Comparison of ENCODE assay signal across 10 cellular contexts in genomic region chr22:36433318-36434231, GRCh38. TPM values are rescaled to one million over a fixed set of nuclear protein-coding genes. Genes with fewer than 3 reads are reported as not detected.
DNase-seq lines count a peak whose midpoint lies in the region; ATAC-seq and TF ChIP-seq lines count a peak whose summit lies in the region.
"Had no signal": no experiment of that assay in that cellular context is flagged by ENCODE, and none has a peak within 500 bp of the region (broad histone marks: within the 10 kb centered on the region; RNA-seq: fewer than 3 reads in every experiment).

No MANE protein-coding gene starts in this region.

- TF ChIP-seq POLR2A in gastroesophageal sphincter (IDR thresholded peaks at IDR 0.05) = no peak

- H3K27ac Mint-ChIP-seq in CD4-positive, alpha-beta T cell = peak overlapping the region; percentile 36
- H3K27ac Mint-ChIP-seq in naive thymus-derived CD8-positive, alpha-beta T cell = peak overlapping the region in 7 of 10 donors; percentile 40 to 95 (median 91)

- DNase-seq in CD4-positive, alpha-beta T cell = no peak
- peak; percentile 96 for DNase-seq in NCI-H1092 (lab: John Stamatoyannopoulos, UW)
- DNase-seq in WERI-Rb-1 = peak; percentile 43
- no peak for DNase-seq in naive thymus-derived CD8-positive, alpha-beta T cell
- DNase-seq in stimulated activated CD4-positive, alpha-beta T cell treated with anti-CD3 and anti-CD28 coated beads, Interleukin-2, amount 100 ng/mL, for 48 hours = no peak
- DNase-seq in stimulated activated CD4-positive, alpha-beta T cell treated with anti-CD3 and anti-CD28 coated beads, Interleukin-15, amount 100 ng/mL, for 24 hours = no peak
- DNase-seq in putamen (ENCODE audit: low spot score) = no peak
- DNase-seq: amygdala, ovary had no signal

- no peaks in the 10 kb centered on the region for H3K27me3 ChIP-seq in CD4-positive, alpha-beta T cell (ENCODE audit: control insufficient read depth, insufficient read depth, low read length)
- H3K27me3 ChIP-seq in WERI-Rb-1 (ENCODE audit: insufficient read depth, low read depth, severe bottlenecking) = no peaks in the 10 kb centered on the region
- no peaks in the 10 kb centered on the region for H3K27me3 ChIP-seq in gastroesophageal sphincter
- H3K27me3 ChIP-seq: ovary had no signal

- ATAC-seq in CD4-positive, alpha-beta T cell (ENCODE audit: poor library complexity) = no peak
- no peak for ATAC-seq in naive thymus-derived CD8-positive, alpha-beta T cell
- ATAC-seq in gastroesophageal sphincter = no peak

- H3K27ac ChIP-seq in CD4-positive, alpha-beta T cell (ENCODE audit: low read depth, low read length) = no peak overlapping the region
- peak overlapping the region; percentile 45 for H3K27ac ChIP-seq in WERI-Rb-1
- no peak overlapping the region for H3K27ac ChIP-seq in gastroesophageal sphincter
- H3K27ac ChIP-seq: ovary had no signal

- 33 to 86% methylated on average over 2 to 9 of the region's 14 CpGs for WGBS in gastroesophageal sphincter (ENCODE audit: low coverage in 1 of 2), 2 donors

- H3K4me3 ChIP-seq in WERI-Rb-1 (ENCODE audit: low read depth, low read length) (no peak overlapping the region), gastroesophageal sphincter (no peak overlapping the region)
- H3K4me3 ChIP-seq: ovary had no signal

- intact Hi-C loops in CD4-positive, alpha-beta T cell (cut with DNase I, micrococcal nuclease) = loop anchor here in 1 of 2 experiments (2.0 kb wide), 1 partner anchor 37 kb away; no protein-coding TSS in a partner anchor

- no peak overlapping the region for H3K4me3 Mint-ChIP-seq in CD4-positive, alpha-beta T cell
- H3K4me3 Mint-ChIP-seq in naive thymus-derived CD8-positive, alpha-beta T cell = no peak overlapping the region

- CTCF ChIA-PET in CD4-positive, alpha-beta T cell (lab: Charles Lee) = interaction anchor here (1.3 kb wide), 1 partner anchor 53 kb away, joined by 3 read pairs; no protein-coding TSS in a partner anchor

- H3K27me3 Mint-ChIP-seq in CD4-positive, alpha-beta T cell = no peaks in the 10 kb centered on the region
- H3K27me3 Mint-ChIP-seq in naive thymus-derived CD8-positive, alpha-beta T cell = no peaks in the 10 kb centered on the region

- no peak for TF ChIP-seq EP300 in gastroesophageal sphincter (IDR thresholded peaks at IDR 0.05)

- H3K36me3 Mint-ChIP-seq in CD4-positive, alpha-beta T cell (ENCODE audit: low read depth) = no peaks in the 10 kb centered on the region
- no peaks in the 10 kb centered on the region for H3K36me3 Mint-ChIP-seq in naive thymus-derived CD8-positive, alpha-beta T cell

- H3K4me1 Mint-ChIP-seq in CD4-positive, alpha-beta T cell (ENCODE audit: low read depth) = peaks cover 25% of the 10 kb centered on the region
- H3K4me1 Mint-ChIP-seq in naive thymus-derived CD8-positive, alpha-beta T cell = peaks cover 9 to 36% (median 28%) of the 10 kb centered on the region in 4 donors

- no peak for TF ChIP-seq CTCF in CD4-positive, alpha-beta T cell (IDR thresholded peaks at IDR 0.05)
- TF ChIP-seq CTCF in WERI-Rb-1 (IDR thresholded peaks at IDR 0.05; ENCODE audit: low read depth, low read length) (no peak), gastroesophageal sphincter (IDR thresholded peaks at IDR 0.05) (no peak)

- H3K4me1 ChIP-seq in gastroesophageal sphincter = peaks cover 0 to 7% (median 0%) of the 10 kb centered on the region in 3 donors

- POLR2A ChIA-PET in CD4-positive, alpha-beta T cell (lab: Charles Lee) = no interaction called here
- POLR2A ChIA-PET in naive thymus-derived CD8-positive, alpha-beta T cell (lab: Charles Lee) = interaction anchor here (1.0 kb wide), 1 partner anchor 23 kb away, joined by 3 read pairs; no protein-coding TSS in a partner anchor

- no peaks in the 10 kb centered on the region for H3K9me3 ChIP-seq in CD4-positive, alpha-beta T cell (ENCODE audit: control insufficient read depth, low read length)
- no peaks in the 10 kb centered on the region for H3K9me3 ChIP-seq in WERI-Rb-1 (ENCODE audit: severe bottlenecking)
- H3K9me3 ChIP-seq in gastroesophageal sphincter = no peaks in the 10 kb centered on the region
- H3K9me3 ChIP-seq: ovary had no signal

- H3K9me3 Mint-ChIP-seq in CD4-positive, alpha-beta T cell = no peaks in the 10 kb centered on the region
- no peaks in the 10 kb centered on the region for H3K9me3 Mint-ChIP-seq in naive thymus-derived CD8-positive, alpha-beta T cell

- H3K36me3 ChIP-seq in WERI-Rb-1 (no peaks in the 10 kb centered on the region), gastroesophageal sphincter (no peaks in the 10 kb centered on the region)
- H3K36me3 ChIP-seq: ovary had no signal

RNA-seq across cellular contexts. Expression of gene MYH9, which starts 45.8 kb away (rescaled TPM):
- 100 to 1,000 TPM; 901 to 925 TPM for total RNA-seq in CD4-positive, alpha-beta T cell
- total RNA-seq in naive thymus-derived CD8-positive, alpha-beta T cell = 100 to 1,000 TPM; 711 to 718 TPM
- 100 to 1,000 TPM in 2 of 3 donors, 10 to 100 TPM in 1; 51.2 to 389 (median 105) TPM for polyA plus RNA-seq in naive thymus-derived CD8-positive, alpha-beta T cell
- 100 to 1,000 TPM; 304 to 366 (median 322) TPM for total RNA-seq in gastroesophageal sphincter

RNA-seq across cellular contexts. Expression of gene TXN2, which starts 47.9 kb away (rescaled TPM):
- total RNA-seq in CD4-positive, alpha-beta T cell = 10 to 100 TPM; 26.4 to 26.5 TPM
- total RNA-seq in naive thymus-derived CD8-positive, alpha-beta T cell = 10 to 100 TPM; 40.8 to 43.4 TPM
- 100 to 1,000 TPM; 145 to 158 (median 157) TPM for polyA plus RNA-seq in naive thymus-derived CD8-positive, alpha-beta T cell
- 10 to 100 TPM; 36.4 to 78.3 (median 63.4) TPM for total RNA-seq in gastroesophageal sphincter

Comparison
In these comparisons a context has a peak if more than half of its experiments do, and no peak if none do; other contexts are left out.
1. DNase-seq: peak in NCI-H1092 (single experiment) and WERI-Rb-1 (single experiment); none in CD4-positive, alpha-beta T cell (0 of 10), naive thymus-derived CD8-positive, alpha-beta T cell (0 of 10), stimulated activated CD4-positive, alpha-beta T cell treated with anti-CD3 and anti-CD28 coated beads, Interleukin-2, amount 100 ng/mL, for 48 hours (0 of 2), stimulated activated CD4-positive, alpha-beta T cell treated with anti-CD3 and anti-CD28 coated beads, Interleukin-15, amount 100 ng/mL, for 24 hours (single experiment) and putamen (single experiment).